8 cellular contexts compared by ENCODE assay signal in the genomic region with DNA sequence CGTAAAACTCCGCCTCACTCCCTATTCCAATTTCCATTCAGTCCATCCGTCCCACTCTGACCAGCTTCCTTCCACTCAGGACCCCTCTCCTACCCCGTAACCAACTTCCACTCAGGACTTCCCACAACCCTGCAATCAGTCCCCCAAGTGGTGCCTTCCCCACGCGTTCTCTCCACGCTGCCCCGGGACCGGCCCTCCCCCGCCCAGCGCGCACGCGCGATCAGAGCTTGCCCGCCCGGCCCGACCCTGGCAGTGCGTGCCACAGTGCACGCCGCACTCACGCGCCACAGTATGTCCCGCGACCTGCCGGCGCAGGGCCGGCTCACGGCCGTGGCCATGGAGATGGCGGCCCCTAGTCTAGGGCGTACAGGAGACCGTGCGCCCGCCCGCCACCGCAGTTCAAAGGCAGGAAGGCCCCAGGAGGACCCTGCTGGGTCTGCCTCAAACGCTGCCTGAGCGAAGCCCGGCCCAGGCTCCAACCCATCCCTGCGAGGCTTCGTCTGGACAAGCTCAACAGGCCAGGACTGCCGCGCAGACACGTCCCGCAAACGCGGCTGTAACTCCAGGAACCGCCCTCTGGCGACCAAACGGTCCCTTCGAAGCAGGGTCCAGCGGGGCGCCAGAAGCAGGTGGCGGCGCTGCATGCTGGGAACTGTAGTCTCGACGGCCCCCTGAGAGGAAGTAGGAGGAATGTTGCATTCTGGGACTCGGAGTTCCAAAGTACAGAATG. TPM values are rescaled to one million over a fixed set of nuclear protein-coding genes. Genes with fewer than 3 reads are reported as not detected.
DNase-seq lines count a peak whose midpoint lies in the region; ATAC-seq and TF ChIP-seq lines count a peak whose summit lies in the region.

A gene with protein sequence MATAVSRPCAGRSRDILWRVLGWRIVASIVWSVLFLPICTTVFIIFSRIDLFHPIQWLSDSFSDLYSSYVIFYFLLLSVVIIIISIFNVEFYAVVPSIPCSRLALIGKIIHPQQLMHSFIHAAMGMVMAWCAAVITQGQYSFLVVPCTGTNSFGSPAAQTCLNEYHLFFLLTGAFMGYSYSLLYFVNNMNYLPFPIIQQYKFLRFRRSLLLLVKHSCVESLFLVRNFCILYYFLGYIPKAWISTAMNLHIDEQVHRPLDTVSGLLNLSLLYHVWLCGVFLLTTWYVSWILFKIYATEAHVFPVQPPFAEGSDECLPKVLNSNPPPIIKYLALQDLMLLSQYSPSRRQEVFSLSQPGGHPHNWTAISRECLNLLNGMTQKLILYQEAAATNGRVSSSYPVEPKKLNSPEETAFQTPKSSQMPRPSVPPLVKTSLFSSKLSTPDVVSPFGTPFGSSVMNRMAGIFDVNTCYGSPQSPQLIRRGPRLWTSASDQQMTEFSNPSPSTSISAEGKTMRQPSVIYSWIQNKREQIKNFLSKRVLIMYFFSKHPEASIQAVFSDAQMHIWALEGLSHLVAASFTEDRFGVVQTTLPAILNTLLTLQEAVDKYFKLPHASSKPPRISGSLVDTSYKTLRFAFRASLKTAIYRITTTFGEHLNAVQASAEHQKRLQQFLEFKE (minus strand): TSS at position 373 of the 730 bp plus-strand sequence. CDS start 35 bp downstream, at position 338.

- H3K9ac ChIP-seq in subcutaneous abdominal adipose tissue (ENCODE audit: low read length in 5 of 5) = peak within 1 kb of the TSS; percentile 3 to 97 (median 93)

- POLR2A ChIA-PET in HEK293T (lab: Yijun Ruan, JAX) = interaction anchor here (0.7 to 2.0 kb wide), 5 partner anchors 10 to 122 kb away, joined by 3 to 6 read pairs (median 5); no protein-coding TSS in a partner anchor

- DNase-seq in GF-D8 (lab: John Stamatoyannopoulos, UW) (peak; percentile 94), HEK293T (ENCODE audit: extremely low spot score) (peak; percentile 91), MV-4-11 (lab: John Stamatoyannopoulos, UW) (peak; percentile 96), SK-MEL-5 (ENCODE audit: low read depth, low spot score) (peak; percentile 96), foreskin keratinocyte (peak; percentile 91 to 96)
- DNase-seq in activated naive CD4-positive, alpha-beta T cell treated with Interleukin-2 at 50 U/mL for 16 hours = peak; percentile 88

- peak; percentile 96 for ATAC-seq in foreskin keratinocyte

- H3K27ac ChIP-seq in foreskin keratinocyte (peak within 1 kb of the TSS; percentile 80), subcutaneous abdominal adipose tissue (ENCODE audit: low read depth, low read length) (peak within 1 kb of the TSS; percentile 92)

- H3K4me3 ChIP-seq in neuron (ENCODE audit: low read length) (peak within 1 kb of the TSS; percentile 97), subcutaneous abdominal adipose tissue (ENCODE audit: low read depth in 1 of 5, low read length in 5 of 5) (peak within 1 kb of the TSS; percentile 87 to 98 (median 96))

- peak within 1 kb of the TSS; percentile 91 for H2AFZ ChIP-seq in neuron (ENCODE audit: low read depth, low read length)

- H3K9me3 ChIP-seq in neuron (ENCODE audit: low read length) = peaks cover 2% of the 10 kb centered on the region
- peaks cover 0 to 10% (median 5%) of the 10 kb centered on the region in 5 donors for H3K9me3 ChIP-seq in subcutaneous abdominal adipose tissue (ENCODE audit: control insufficient read depth in 5 of 5, low read length in 5 of 5)

- CTCF ChIA-PET in HEK293T (lab: Yijun Ruan, JAX) = interaction anchor here (0.6 to 0.7 kb wide), 2 partner anchors 23 to 52 kb away, joined by 3 read pairs; partner anchors contain the start of gene YIPF1

- no peaks in the 10 kb centered on the region for H3K4me1 ChIP-seq in foreskin keratinocyte
- no peaks in the 10 kb centered on the region for H3K4me1 ChIP-seq in neuron (ENCODE audit: insufficient read depth, low read length)
- H3K4me1 ChIP-seq in subcutaneous abdominal adipose tissue (ENCODE audit: control insufficient read depth in 5 of 5, insufficient read depth in 5 of 5, low read length in 5 of 5) = peaks cover 0 to 13% (median 11%) of the 10 kb centered on the region in 5 donors

- H3K36me3 ChIP-seq in neuron (ENCODE audit: insufficient read depth, low read length) (peaks cover 6% of the 10 kb centered on the region), subcutaneous abdominal adipose tissue (ENCODE audit: control insufficient read depth in 5 of 5, insufficient read depth in 5 of 5, low read length in 5 of 5) (no peaks in the 10 kb centered on the region)

- peak; percentile 32 for TF ChIP-seq CTCF in foreskin keratinocyte (conservative IDR thresholded peaks at IDR 0.05)

- H3K27me3 ChIP-seq in foreskin keratinocyte (no peaks in the 10 kb centered on the region), neuron (ENCODE audit: insufficient read depth, low read length) (no peaks in the 10 kb centered on the region), subcutaneous abdominal adipose tissue (ENCODE audit: control insufficient read depth in 5 of 5, insufficient read depth in 4 of 5, low read length in 5 of 5) (no peaks in the 10 kb centered on the region)

- in situ Hi-C loops in SK-MEL-5 (cut with HindIII; ENCODE audit: low pct_unique_long_range_greater_than_20kb, low sequenced_read_pairs) = no loop called here

TF ChIP-seq in HEK293T, 16 proteins besides CTCF, POLR2A, EP300 and RAD21:
- peak; percentile 97 for TF ChIP-seq ELF4 (IDR thresholded peaks at IDR 0.05)
- TF ChIP-seq BHLHE40 (IDR thresholded peaks at IDR 0.05; ENCODE audit: borderline replicate concordance) = no peak
- no peak for TF ChIP-seq FOXM1 (IDR thresholded peaks at IDR 0.05; ENCODE audit: borderline replicate concordance)
- TF ChIP-seq ZNF384 (IDR thresholded peaks at IDR 0.05) = no peak
- TF ChIP-seq FOXA1 (IDR thresholded peaks at IDR 0.05) = no peak
- TF ChIP-seq LEF1 (IDR thresholded peaks at IDR 0.05; ENCODE audit: borderline replicate concordance) = peak; percentile 61; the same call in 1 of the 2 replicates
- 0 out of 2 replicates have a peak, but pooled peaks have one; percentile 28 for TF ChIP-seq TARDBP (IDR thresholded peaks at IDR 0.05)
- no peak for TF ChIP-seq HDGF (IDR thresholded peaks at IDR 0.05; ENCODE audit: borderline replicate concordance)
- TF ChIP-seq CTBP1 (IDR thresholded peaks at IDR 0.05; ENCODE audit: borderline replicate concordance) = peak; percentile 19; the same call in 1 of the 2 replicates
- no peak for TF ChIP-seq SP1 (IDR thresholded peaks at IDR 0.05)
- no peak for TF ChIP-seq NFRKB (IDR thresholded peaks at IDR 0.05)
- TF ChIP-seq FOXK2 (IDR thresholded peaks at IDR 0.05) = no peak
- TF ChIP-seq, protein P1, sequence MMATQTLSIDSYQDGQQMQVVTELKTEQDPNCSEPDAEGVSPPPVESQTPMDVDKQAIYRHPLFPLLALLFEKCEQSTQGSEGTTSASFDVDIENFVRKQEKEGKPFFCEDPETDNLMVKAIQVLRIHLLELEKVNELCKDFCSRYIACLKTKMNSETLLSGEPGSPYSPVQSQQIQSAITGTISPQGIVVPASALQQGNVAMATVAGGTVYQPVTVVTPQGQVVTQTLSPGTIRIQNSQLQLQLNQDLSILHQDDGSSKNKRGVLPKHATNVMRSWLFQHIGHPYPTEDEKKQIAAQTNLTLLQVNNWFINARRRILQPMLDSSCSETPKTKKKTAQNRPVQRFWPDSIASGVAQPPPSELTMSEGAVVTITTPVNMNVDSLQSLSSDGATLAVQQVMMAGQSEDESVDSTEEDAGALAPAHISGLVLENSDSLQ (IDR thresholded peaks at IDR 0.05) = no peak
- 0 out of 2 replicates have a peak, but pooled peaks have one; percentile 3 for TF ChIP-seq ARNT (IDR thresholded peaks at IDR 0.05)
- TF ChIP-seq L3MBTL2 (conservative IDR thresholded peaks at IDR 0.05) = peak; percentile 93
- peak; percentile 95 for TF ChIP-seq SUZ12 (IDR thresholded peaks at IDR 0.05)

RNA-seq across cellular contexts. Expression of the gene that starts here (rescaled TPM):
- 40.8 and 42.7 TPM in 2 replicates for total RNA-seq in SK-MEL-5 (2014; rRNA removed; shearing (Covaris generic))
- 30.1 and 43.5 TPM in 2 replicates for polyA plus RNA-seq in SK-MEL-5 (2015; cell fraction: cytosol; rRNA removed)
- 19.0 and 22.0 TPM in 2 replicates for polyA plus RNA-seq in SK-MEL-5 (2015; cell fraction: nucleus; rRNA removed)
- 34.4 and 40.0 TPM in 2 replicates for total RNA-seq in foreskin keratinocyte
- 12.1 and 17.4 TPM in 2 replicates for polyA plus RNA-seq in foreskin keratinocyte

Comparison
In these comparisons a context has a peak if more than half of its experiments do, and no peak if none do; other contexts are left out.
1. Peak in every context shown above with its lines: DNase-seq, ATAC-seq, H3K4me3 ChIP-seq and H3K27ac ChIP-seq.